8 cellular contexts compared by ENCODE assay signal in the genomic region with DNA sequence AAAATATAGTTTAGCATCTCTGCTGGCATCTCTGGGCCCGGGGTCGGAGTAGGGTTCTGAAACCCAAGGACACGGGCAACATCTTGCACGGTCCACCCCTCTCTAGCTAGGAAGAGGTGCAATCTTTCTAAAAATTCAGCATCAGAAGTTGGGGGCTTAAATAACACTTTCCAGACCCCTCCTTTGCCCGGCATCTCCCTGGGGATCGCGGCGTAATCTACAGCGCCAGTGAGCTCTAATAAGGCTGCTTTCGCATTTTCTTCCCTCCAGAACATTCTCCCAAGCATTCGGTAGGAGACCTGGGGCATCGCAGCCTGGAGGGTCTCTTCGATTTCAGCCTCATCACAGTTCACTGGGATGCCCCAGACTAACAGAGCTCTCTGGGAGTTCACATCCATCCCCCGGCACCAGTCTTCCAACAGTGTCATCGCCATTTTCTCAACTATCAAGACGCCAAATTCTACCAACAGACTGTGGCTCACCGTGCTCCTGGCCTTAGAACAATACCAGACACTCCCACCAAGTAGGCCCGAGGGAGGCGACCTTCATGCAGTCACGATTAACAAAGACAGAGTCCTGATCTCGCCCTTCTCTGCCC. TPM values are rescaled to one million over a fixed set of nuclear protein-coding genes. Genes with fewer than 3 reads are reported as not detected.
DNase-seq lines count a peak whose midpoint lies in the region; ATAC-seq, FAIRE-seq and TF ChIP-seq lines count a peak whose summit lies in the region.

No MANE protein-coding gene starts in this region.

- FAIRE-seq in GM12891 (lab: Jason Lieb, UNC) = no peak

- peak overlapping the region; percentile 93 to 95 for H3K27ac Mint-ChIP-seq in effector memory CD8-positive, alpha-beta T cell
- H3K27ac Mint-ChIP-seq in neural crest cell (ENCODE audit: unreplicated experiment) = peak overlapping the region; percentile 97

- H3K27me3 Mint-ChIP-seq in effector memory CD8-positive, alpha-beta T cell = no peaks in the 10 kb centered on the region
- H3K27me3 Mint-ChIP-seq in neural crest cell (ENCODE audit: low read depth) = no peaks in the 10 kb centered on the region

- H3K9me3 Mint-ChIP-seq in effector memory CD8-positive, alpha-beta T cell = no peaks in the 10 kb centered on the region
- H3K9me3 Mint-ChIP-seq in neural crest cell = no peaks in the 10 kb centered on the region

- peak overlapping the region; percentile 90 to 95 for H3K4me3 Mint-ChIP-seq in effector memory CD8-positive, alpha-beta T cell
- H3K4me3 Mint-ChIP-seq in neural crest cell = peak overlapping the region; percentile 95

- TF ChIP-seq CTCF in neural crest cell (conservative IDR thresholded peaks at IDR 0.05) = no peak

- ATAC-seq in GM18873 (IDR thresholded peaks at IDR 0.05; ENCODE audit: low FRiP score, unreplicated experiment) = peak; percentile 23
- no peak for ATAC-seq in effector memory CD8-positive, alpha-beta T cell (replicated peaks)

- no peak; the same call in none of the 2 replicates for TF ChIP-seq POLR2A in GM12891 (IDR thresholded peaks at IDR 0.05; ENCODE audit: low read depth, low read length)

- peaks cover 45% of the 10 kb centered on the region for H3K36me3 Mint-ChIP-seq in effector memory CD8-positive, alpha-beta T cell (ENCODE audit: insufficient read depth)
- H3K36me3 Mint-ChIP-seq in neural crest cell (ENCODE audit: low read depth) = peaks cover 8% of the 10 kb centered on the region

- H3K4me1 Mint-ChIP-seq in effector memory CD8-positive, alpha-beta T cell (ENCODE audit: low read depth in 2 of 2) = peaks cover 21 to 33% of the 10 kb centered on the region in 2 donors
- H3K4me1 Mint-ChIP-seq in neural crest cell = peaks cover 56% of the 10 kb centered on the region

- DNase-seq in NCI-H524 (lab: John Stamatoyannopoulos, UW) (peak; percentile 68 to 77), neural crest cell (ENCODE audit: low read depth, low spot score) (no peak), Ammon's horn (ENCODE audit: low spot score) (no peak), iPS-NIHi11 (ENCODE audit: low spot score) (no peak), GM12891 (ENCODE audit: insufficient read length, low spot score) (no peak)
- no peak for DNase-seq in effector memory CD8-positive, alpha-beta T cell
- DNase-seq in NK-92 treated with Interleukin-12 subunit alpha and Interleukin-12 subunit beta, amount 100 ng/mL, for 24 hours (lab: John Stamatoyannopoulos, UW) = no peak

TF ChIP-seq in GM12891, 5 proteins besides CTCF, POLR2A, EP300 and RAD21:
- TF ChIP-seq POLR2AphosphoS5 (IDR thresholded peaks at IDR 0.05; ENCODE audit: low read depth, low read length) (no peak), POU2F2 (IDR thresholded peaks at IDR 0.05; ENCODE audit: low read depth, low read length) (no peak), TAF1 (IDR thresholded peaks at IDR 0.05; ENCODE audit: low read depth, low read length) (no peak)

RNA-seq across cellular contexts. Expression of a gene that starts 0.9 kb away (rescaled TPM):
- 94.4 and 97.4 TPM in 2 replicates for total RNA-seq in neural crest cell
- 18.6 TPM for polyA plus RNA-seq in GM12891 (2012; ENCODE audit: low read depth, missing spikeins)

Comparison
In these comparisons a context has a peak if more than half of its experiments do, and no peak if none do; other contexts are left out.
1. DNase-seq: peak in NCI-H524 (2 of 2); none in effector memory CD8-positive, alpha-beta T cell (0 of 3), neural crest cell (single experiment), Ammon's horn (single experiment), iPS-NIHi11 (single experiment), GM12891 (single experiment) and NK-92 treated with Interleukin-12 subunit alpha and Interleukin-12 subunit beta, amount 100 ng/mL, for 24 hours (single experiment).